Comparison of ENCODE assay signal across 22 cellular contexts in genomic region chr19:43290568-43291359, GRCh38. TPM values are rescaled to one million over a fixed set of nuclear protein-coding genes. Genes with fewer than 3 reads are reported as not detected.
DNase-seq lines count a peak whose midpoint lies in the region; ATAC-seq, FAIRE-seq and TF ChIP-seq lines count a peak whose summit lies in the region.
"Had no signal": no experiment of that assay in that cellular context is flagged by ENCODE, and none has a peak within 500 bp of the region (broad histone marks: within the 10 kb centered on the region; RNA-seq: fewer than 3 reads in every experiment).

No MANE protein-coding gene starts in this region.

- no peak overlapping the region for H3K27ac Mint-ChIP-seq in GM23338
- H3K27ac Mint-ChIP-seq: activated CD4-positive, alpha-beta T cell treated with anti-CD3 and anti-CD28 coated beads, Interleukin-2, amount 10 ng/mL, durations not matched to agents 7 days and 5 days; CD4-positive, alpha-beta T cell; neural progenitor cell had no signal

- H3K9ac ChIP-seq in GM12878 (ENCODE audit: control insufficient read depth, insufficient read depth, low read length) (no peak overlapping the region), mesenchymal stem cell (ENCODE audit: low read length) (no peak overlapping the region), kidney (ENCODE audit: low read length in 2 of 2) (no peak overlapping the region)
- H3K9ac ChIP-seq: neural progenitor cell had no signal

- H4K91ac ChIP-seq in mesenchymal stem cell (ENCODE audit: low read length): no peak overlapping the region

- DNase-seq in NCI-H1417 (lab: John Stamatoyannopoulos, UW): peak in 2 of 3 experiments; percentile 2
- no peak for DNase-seq in NCI-H1417 treated with DMSO at 0.1 percent for 48 hours (lab: John Stamatoyannopoulos, UW)
- DNase-seq in GM23338 (ENCODE audit: low spot score): peak; percentile 32
- no peak for DNase-seq in GM12878 (ENCODE audit: low read depth, low spot score)
- DNase-seq in mesenchymal stem cell: peak; percentile 3
- DNase-seq in SHP77 treated with DMSO at 0.1 percent for 48 hours (lab: John Stamatoyannopoulos, UW): no peak
- DNase-seq in kidney: no peak
- DNase-seq: 8988T; activated CD4-positive, alpha-beta T cell treated with anti-CD3 and anti-CD28 coated beads, Interleukin-2, amount 10 ng/mL, durations not matched to agents 7 days and 5 days; activated naive CD4-positive, alpha-beta T cell treated with Interleukin-2 at 50 U/mL for 16 hours; CD4-positive, alpha-beta T cell; KG1; lower lobe of right lung; NCI-H526 treated with DMSO at 0.1 percent for 48 hours; Peyer's patch had no signal

- no TSS peak for BruUV-seq in GM12878 (replicated peaks; lab: Mats Ljungman, UMichigan)

- no peak overlapping the region for H3K4me3 ChIP-seq in GM23338
- H3K4me3 ChIP-seq in GM12878: no peak overlapping the region
- H3K4me3 ChIP-seq in mesenchymal stem cell (ENCODE audit: insufficient read depth in 1 of 2, low read depth in 1 of 2, low read length in 2 of 2): no peak overlapping the region
- H3K4me3 ChIP-seq in kidney (ENCODE audit: low read length in 2 of 2): no peak overlapping the region
- H3K4me3 ChIP-seq: lower lobe of right lung, neural progenitor cell, Peyer's patch had no signal

- no peak overlapping the region for H2BK12ac ChIP-seq in mesenchymal stem cell (ENCODE audit: low read length in 2 of 2)

- RAD21 ChIA-PET in GM12878 (lab: Charles Lee; ENCODE audit: unreplicated experiment): no interaction called here

- CTCF ChIA-PET in GM12878 (lab: Yijun Ruan, JAX): no interaction called here

- H3K4ac ChIP-seq in mesenchymal stem cell (ENCODE audit: low read depth in 1 of 2, low read length in 2 of 2): no peak overlapping the region

- H3K36me3 ChIP-seq in GM23338 (ENCODE audit: insufficient read depth) (no peaks in the 10 kb centered on the region), GM12878 (ENCODE audit: control insufficient read depth in 2 of 2, insufficient read depth in 2 of 2, low read length in 1 of 2) (no peaks in the 10 kb centered on the region), mesenchymal stem cell (ENCODE audit: control insufficient read depth in 1 of 2, insufficient read depth in 2 of 2, low read depth in 1 of 2, low read length in 2 of 2) (no peaks in the 10 kb centered on the region), kidney (ENCODE audit: control insufficient read depth in 1 of 2, insufficient read depth in 2 of 2, low read length in 2 of 2) (no peaks in the 10 kb centered on the region)
- H3K36me3 ChIP-seq: lower lobe of right lung, neural progenitor cell, Peyer's patch had no signal

- no peak overlapping the region for H2BK15ac ChIP-seq in mesenchymal stem cell (ENCODE audit: low read depth, poor library complexity, severe bottlenecking)

- H3K4me1 Mint-ChIP-seq in GM23338: no peaks in the 10 kb centered on the region
- H3K4me1 Mint-ChIP-seq: activated CD4-positive, alpha-beta T cell treated with anti-CD3 and anti-CD28 coated beads, Interleukin-2, amount 10 ng/mL, durations not matched to agents 7 days and 5 days; central memory CD8-positive, alpha-beta T cell; neural progenitor cell had no signal

- FAIRE-seq in GM12878 (lab: Jason Lieb, UNC) (no peak), kidney (lab: Jason Lieb, UNC) (no peak)
- FAIRE-seq: GM18507, H1 had no signal

- no peak overlapping the region for H2BK120ac ChIP-seq in mesenchymal stem cell (ENCODE audit: low read depth, low read length)

- no peak overlapping the region for H3K14ac ChIP-seq in mesenchymal stem cell (ENCODE audit: low read length in 2 of 2)

- intact Hi-C loops in GM12878 (cut with micrococcal nuclease; ENCODE audit: unreplicated experiment) (no loop called here), kidney (cut with DNase I) (no loop called here)

- H3K23ac ChIP-seq in mesenchymal stem cell (ENCODE audit: low read length in 2 of 2): no peak overlapping the region

- no peaks in the 10 kb centered on the region for H3F3A ChIP-seq in GM23338 (replicated peaks; ENCODE audit: low read depth)

- no peak overlapping the region for H2BK5ac ChIP-seq in mesenchymal stem cell (ENCODE audit: low read depth, low read length, poor library complexity, severe bottlenecking)

- no peaks in the 10 kb centered on the region for H3K9me2 ChIP-seq in GM23338 (ENCODE audit: insufficient read depth)

- peaks cover 26% of the 10 kb centered on the region for H3K36me3 Mint-ChIP-seq in GM23338 (ENCODE audit: low read depth)
- H3K36me3 Mint-ChIP-seq: neural progenitor cell had no signal

- WGBS in GM12878 (ENCODE audit: insufficient coverage, insufficient replicate concordance, low lambda C conversion rate, missing lambda C conversion rate): 20% methylated on average over 5 of the region's 5 CpGs
- 32% methylated on average over 5 of the region's 5 CpGs for WGBS in mesenchymal stem cell

- H3K27me3 Mint-ChIP-seq in GM23338 (ENCODE audit: insufficient read depth, low read depth, poor library complexity): peaks cover 4% of the 10 kb centered on the region
- H3K27me3 Mint-ChIP-seq: activated CD4-positive, alpha-beta T cell treated with anti-CD3 and anti-CD28 coated beads, Interleukin-2, amount 10 ng/mL, durations not matched to agents 7 days and 5 days had no signal

- no peak for TF ChIP-seq POLR2A in GM12878 (IDR thresholded peaks at IDR 0.05; ENCODE audit: low read depth, low read length)

- TF ChIP-seq CTCF in GM23338 (conservative IDR thresholded peaks at IDR 0.05; ENCODE audit: low read depth in 2 of 2) (no peak), GM12878 (IDR thresholded peaks at IDR 0.05 in 2 of 3, conservative IDR thresholded peaks at IDR 0.05 in 1 of 3; ENCODE audit: control insufficient read depth in 2 of 3, extremely low read depth in 1 of 3, insufficient read depth in 1 of 3, low read depth in 3 of 3, low read length in 3 of 3) (no peak), kidney (IDR thresholded peaks at IDR 0.05; ENCODE audit: borderline replicate concordance, extremely low read depth, insufficient read depth) (no peak)

- H3K27ac ChIP-seq in GM23338 (ENCODE audit: low read depth) (no peak overlapping the region), GM12878 (ENCODE audit: control insufficient read depth, insufficient read depth) (no peak overlapping the region), mesenchymal stem cell (ENCODE audit: low read length, poor library complexity, severe bottlenecking) (no peak overlapping the region), kidney (ENCODE audit: low read depth in 2 of 2, low read length in 2 of 2) (no peak overlapping the region)
- H3K27ac ChIP-seq: epithelial cell of prostate, lower lobe of right lung, neural progenitor cell, Peyer's patch had no signal

- H3K27me3 ChIP-seq in GM23338 (ENCODE audit: insufficient read depth) (no peaks in the 10 kb centered on the region), GM12878 (replicated peaks in 1 of 2; ENCODE audit: control insufficient read depth in 2 of 2, insufficient read depth in 2 of 2, low read length in 1 of 2) (no peaks in the 10 kb centered on the region), mesenchymal stem cell (ENCODE audit: control insufficient read depth in 1 of 2, insufficient read depth in 1 of 2, low read length in 2 of 2) (no peaks in the 10 kb centered on the region)
- H3K27me3 ChIP-seq: neural progenitor cell, Peyer's patch had no signal

- H3K9me3 ChIP-seq in GM12878 (replicated peaks; ENCODE audit: control insufficient read depth, insufficient read depth, low read length): no peaks in the 10 kb centered on the region; the same call in 2 of the 3 replicates
- H3K9me3 ChIP-seq in mesenchymal stem cell (ENCODE audit: control insufficient read depth, low read length): peaks cover 10% of the 10 kb centered on the region
- H3K9me3 ChIP-seq in kidney (ENCODE audit: control insufficient read depth in 1 of 2, low read length in 2 of 2): peaks cover 10 to 14% of the 10 kb centered on the region in 2 donors

- ATAC-seq in GM23338 (no peak), GM12878 (no peak), GM18909 (IDR thresholded peaks at IDR 0.05; ENCODE audit: poor library complexity, unreplicated experiment) (no peak)
- ATAC-seq: lower lobe of right lung, sciatic nerve had no signal

- H4K20me1 ChIP-seq in GM23338 (replicated peaks; ENCODE audit: insufficient read depth): no peaks in the 10 kb centered on the region
- H4K20me1 ChIP-seq in GM12878 (ENCODE audit: control insufficient read depth, insufficient read depth): no peaks in the 10 kb centered on the region

- in situ Hi-C loops in GM12878 (cut with MboI): no loop called here

- SMC1A ChIA-PET in GM12878 (lab: Charles Lee; ENCODE audit: uncharacterized antibody, unreplicated experiment): no interaction called here

- H3K79me2 ChIP-seq in GM23338 (replicated peaks; ENCODE audit: insufficient read depth) (no peaks in the 10 kb centered on the region), GM12878 (ENCODE audit: control insufficient read depth, insufficient read depth, low read length) (no peaks in the 10 kb centered on the region)

- no peak overlapping the region for H3K18ac ChIP-seq in mesenchymal stem cell (ENCODE audit: low read depth in 1 of 2, low read length in 2 of 2)

- H3K4me2 ChIP-seq in GM23338 (no peak overlapping the region), GM12878 (ENCODE audit: control insufficient read depth, insufficient read depth) (no peak overlapping the region), mesenchymal stem cell (ENCODE audit: low read length, poor library complexity, severe bottlenecking) (no peak overlapping the region)
- H3K4me2 ChIP-seq: neural progenitor cell had no signal

- no peak overlapping the region for H2AFZ ChIP-seq in GM23338
- no peak overlapping the region for H2AFZ ChIP-seq in GM12878 (ENCODE audit: control insufficient read depth, low read depth, low read length)
- H2AFZ ChIP-seq in mesenchymal stem cell (ENCODE audit: low read depth, low read length): no peak overlapping the region
- H2AFZ ChIP-seq: neural progenitor cell had no signal

- H3K79me1 ChIP-seq in mesenchymal stem cell (replicated peaks; ENCODE audit: low read length, poor library complexity, severe bottlenecking): no peaks in the 10 kb centered on the region

- H3K9me3 Mint-ChIP-seq in GM23338: peaks cover 83% of the 10 kb centered on the region

- TF ChIP-seq EP300 in GM12878 (IDR thresholded peaks at IDR 0.05; ENCODE audit: borderline replicate concordance in 1 of 2, control insufficient read depth in 1 of 2, low read depth in 2 of 2, low read length in 2 of 2): no peak

- POLR2A ChIA-PET in GM12878 (lab: Charles Lee): no interaction called here

- H3K4me1 ChIP-seq in GM23338 (ENCODE audit: insufficient read depth) (no peaks in the 10 kb centered on the region), GM12878 (ENCODE audit: control insufficient read depth, insufficient read depth, low read length) (no peaks in the 10 kb centered on the region), mesenchymal stem cell (ENCODE audit: control insufficient read depth, insufficient read depth, low read depth, low read length) (no peaks in the 10 kb centered on the region), kidney (ENCODE audit: control insufficient read depth in 1 of 2, insufficient read depth in 1 of 2, low read depth in 1 of 2, low read length in 2 of 2) (no peaks in the 10 kb centered on the region)
- H3K4me1 ChIP-seq: lower lobe of right lung, neural progenitor cell, Peyer's patch had no signal

- H2AK5ac ChIP-seq in mesenchymal stem cell (ENCODE audit: low read length, severe bottlenecking): no peak overlapping the region

- TF ChIP-seq RAD21 in GM12878 (IDR thresholded peaks at IDR 0.05; ENCODE audit: insufficient read depth, low read depth, low read length): no peak

- no peak overlapping the region for H4K8ac ChIP-seq in mesenchymal stem cell (ENCODE audit: low read length)

- H3K4me3 Mint-ChIP-seq in GM23338: no peak overlapping the region
- H3K4me3 Mint-ChIP-seq: activated CD4-positive, alpha-beta T cell treated with anti-CD3 and anti-CD28 coated beads, Interleukin-2, amount 10 ng/mL, durations not matched to agents 7 days and 5 days; CD4-positive, alpha-beta T cell; central memory CD8-positive, alpha-beta T cell; neural progenitor cell had no signal

RNA-seq across cellular contexts. Expression of gene PSG9, which starts 21.4 kb away (rescaled TPM):
- total RNA-seq in GM23338 (2014; rRNA removed; shearing (Covaris generic)): not detected in 2 replicates
- not detected in 2 replicates for polyA plus RNA-seq in GM23338 (2016; fragmentation: Nextera tagmentation; extraction: Ambion mirVana)
- total RNA-seq in GM12878 (2013; cell fraction: nucleolus; rRNA removed): not detected in 2 replicates
- not detected in 2 replicates for total RNA-seq in GM12878 (2014; rRNA removed)
- not detected in 2 replicates for total RNA-seq in GM12878 (2014; rRNA removed; fragmentation: Illumina TruSeq; extraction: Trizol)
- not detected in 2 replicates for total RNA-seq in GM12878 (2021)
- not detected for polyA plus RNA-seq in GM12878 (2011; ENCODE audit: low read depth)
- not detected in 2 replicates for polyA plus RNA-seq in GM12878 (2011; rRNA removed)
- polyA plus RNA-seq in GM12878 (2011; cell fraction: cytosol; rRNA removed): not detected in 2 replicates
- not detected in 2 replicates for polyA plus RNA-seq in GM12878 (2011; cell fraction: nucleus; rRNA removed)
- not detected in 2 replicates for polyA plus RNA-seq in GM12878 (2012)
- not detected in 2 replicates for polyA plus RNA-seq in GM12878 (2014; fragmentation: Illumina TruSeq; extraction: Trizol)
- polyA plus RNA-seq in GM12878 (2014; fragmentation: Nextera tagmentation; extraction: Ambion mirVana): not detected
- polyA plus RNA-seq in GM12878 (2014; rRNA removed): not detected in 2 replicates
- not detected for polyA plus RNA-seq in GM12878 (2016; fragmentation: Nextera tagmentation; extraction: Ambion mirVana)
- polyA minus RNA-seq in GM12878 (2011; rRNA and poly(A)+ RNA removed): not detected in 2 replicates
- not detected in 2 replicates for polyA minus RNA-seq in GM12878 (2011; cell fraction: cytosol; rRNA and poly(A)+ RNA removed)
- polyA minus RNA-seq in GM12878 (2011; cell fraction: nucleus; rRNA and poly(A)+ RNA removed): not detected in 2 replicates
- 0.06 TPM for polyA plus RNA-seq in mesenchymal stem cell (2013, experiment 1 of 2)
- polyA plus RNA-seq in mesenchymal stem cell (2013, experiment 2 of 2): 0.03 TPM
- not detected for total RNA-seq in kidney
- not detected for polyA plus RNA-seq in kidney (ENCODE audit: insufficient read depth, low read depth, low replicate concordance)
- total RNA-seq: activated CD4-positive, alpha-beta T cell treated with anti-CD3 and anti-CD28 coated beads, Interleukin-2, amount 10 ng/mL, durations not matched to agents 7 days and 5 days; CD4-positive, alpha-beta T cell; H1; lower lobe of right lung; Peyer's patch; sciatic nerve had no signal
- polyA plus RNA-seq: H1 had no signal

Comparison
In these comparisons a context has a peak if more than half of its experiments do, and no peak if none do; other contexts are left out.
1. DNase-seq: peak in NCI-H1417 (2 of 3), GM23338 (single experiment) and mesenchymal stem cell (single experiment); none in NCI-H1417 treated with DMSO at 0.1 percent for 48 hours (single experiment), GM12878 (single experiment), SHP77 treated with DMSO at 0.1 percent for 48 hours (single experiment) and kidney (single experiment).